ENCODE assay signal across 12 cellular contexts in genomic region chr12:55673638-55674037, GRCh38. TPM values are rescaled to one million over a fixed set of nuclear protein-coding genes. Genes with fewer than 3 reads are reported as not detected.
DNase-seq lines count a peak whose midpoint lies in the region; ATAC-seq, FAIRE-seq and TF ChIP-seq lines count a peak whose summit lies in the region.
"Had no signal": no experiment of that assay in that cellular context is flagged by ENCODE, and none has a peak within 500 bp of the region (broad histone marks: within the 10 kb centered on the region; RNA-seq: fewer than 3 reads in every experiment).

No MANE protein-coding gene starts in this region.

- H3K4me1 Mint-ChIP-seq in activated naive CD4-positive, alpha-beta T cell treated with anti-CD3 and anti-CD28 coated beads, Interleukin-2, amount 50 U/mL, for 24 hours, result no peaks in the 10 kb centered on the region
- H3K4me1 Mint-ChIP-seq in activated naive CD4-positive, alpha-beta T cell treated with anti-CD3 and anti-CD28 coated beads, Interleukin-2, amount 10 ng/mL, durations not matched to agents 7 days and 5 days, result no peaks in the 10 kb centered on the region
- peaks cover 17% of the 10 kb centered on the region for H3K4me1 Mint-ChIP-seq in Calu3 (ENCODE audit: low read depth, unreplicated experiment)
- H3K4me1 Mint-ChIP-seq in stimulated activated naive CD8-positive, alpha-beta T cell treated with anti-CD3 and anti-CD28 coated beads, Interleukin-15, amount 100 ng/mL, for 72 hours, result no peaks in the 10 kb centered on the region

- CTCF ChIA-PET in activated naive CD4-positive, alpha-beta T cell treated with anti-CD3 and anti-CD28 coated beads, Interleukin-2, amount 10 ng/mL, durations not matched to agents 7 days and 5 days (lab: Charles Lee), result interaction anchor here (0.9 kb wide), 1 partner anchor 27 kb away, joined by 3 read pairs; no protein-coding TSS in a partner anchor
- CTCF ChIA-PET in Calu3 (lab: Charles Lee), result interaction anchor here (0.7 to 1.3 kb wide), 3 partner anchors 9 to 65 kb away, joined by 3 to 6 read pairs (median 3); a partner anchor contains a TSS

- peaks cover 5% of the 10 kb centered on the region for H3K27me3 Mint-ChIP-seq in activated naive CD4-positive, alpha-beta T cell treated with anti-CD3 and anti-CD28 coated beads, Interleukin-2, amount 50 U/mL, for 24 hours
- H3K27me3 Mint-ChIP-seq in activated naive CD4-positive, alpha-beta T cell treated with anti-CD3 and anti-CD28 coated beads, Interleukin-2, amount 10 ng/mL, durations not matched to agents 7 days and 5 days, result peaks cover 18% of the 10 kb centered on the region
- H3K27me3 Mint-ChIP-seq in Calu3 (ENCODE audit: unreplicated experiment), result peaks cover 12% of the 10 kb centered on the region
- H3K27me3 Mint-ChIP-seq in stimulated activated naive CD8-positive, alpha-beta T cell treated with anti-CD3 and anti-CD28 coated beads, Interleukin-15, amount 100 ng/mL, for 72 hours, result peaks cover 8% of the 10 kb centered on the region

- TF ChIP-seq POLR2A in spleen (IDR thresholded peaks at IDR 0.05), result no peak

- no peaks in the 10 kb centered on the region for H3K9me3 Mint-ChIP-seq in activated naive CD4-positive, alpha-beta T cell treated with anti-CD3 and anti-CD28 coated beads, Interleukin-2, amount 50 U/mL, for 24 hours
- no peaks in the 10 kb centered on the region for H3K9me3 Mint-ChIP-seq in activated naive CD4-positive, alpha-beta T cell treated with anti-CD3 and anti-CD28 coated beads, Interleukin-2, amount 10 ng/mL, durations not matched to agents 7 days and 5 days
- no peaks in the 10 kb centered on the region for H3K9me3 Mint-ChIP-seq in Calu3 (ENCODE audit: low read depth, unreplicated experiment)
- H3K9me3 Mint-ChIP-seq in stimulated activated naive CD8-positive, alpha-beta T cell treated with anti-CD3 and anti-CD28 coated beads, Interleukin-15, amount 100 ng/mL, for 72 hours, result no peaks in the 10 kb centered on the region

- peaks cover 0 to 23% (median 6%) of the 10 kb centered on the region in 6 donors for H3K4me1 ChIP-seq in spleen
- H3K4me1 ChIP-seq in kidney (ENCODE audit: control insufficient read depth in 1 of 2, insufficient read depth in 1 of 2, low read depth in 1 of 2, low read length in 2 of 2), result no peaks in the 10 kb centered on the region

- no peak overlapping the region for H3K9ac ChIP-seq in kidney (ENCODE audit: low read length in 2 of 2)

- no TSS peak for BruUV-seq in Calu3 (replicated peaks; lab: Mats Ljungman, UMichigan)

- H3K27ac Mint-ChIP-seq in activated naive CD4-positive, alpha-beta T cell treated with anti-CD3 and anti-CD28 coated beads, Interleukin-2, amount 50 U/mL, for 24 hours, result peak overlapping the region; percentile 44
- no peak overlapping the region for H3K27ac Mint-ChIP-seq in activated naive CD4-positive, alpha-beta T cell treated with anti-CD3 and anti-CD28 coated beads, Interleukin-2, amount 10 ng/mL, durations not matched to agents 7 days and 5 days
- H3K27ac Mint-ChIP-seq in Calu3 (ENCODE audit: unreplicated experiment), result no peak overlapping the region
- H3K27ac Mint-ChIP-seq in stimulated activated naive CD8-positive, alpha-beta T cell treated with anti-CD3 and anti-CD28 coated beads, Interleukin-15, amount 100 ng/mL, for 72 hours, result no peak overlapping the region

- TF ChIP-seq CTCF in spleen (IDR thresholded peaks at IDR 0.05 in 8 of 11, conservative IDR thresholded peaks at IDR 0.05 in 3 of 11) (no peak), kidney (IDR thresholded peaks at IDR 0.05; ENCODE audit: borderline replicate concordance, extremely low read depth, insufficient read depth) (no peak), Calu3 (IDR thresholded peaks at IDR 0.05; ENCODE audit: unreplicated experiment) (no peak)

- H3K36me3 Mint-ChIP-seq in activated naive CD4-positive, alpha-beta T cell treated with anti-CD3 and anti-CD28 coated beads, Interleukin-2, amount 50 U/mL, for 24 hours, result no peaks in the 10 kb centered on the region
- H3K36me3 Mint-ChIP-seq in activated naive CD4-positive, alpha-beta T cell treated with anti-CD3 and anti-CD28 coated beads, Interleukin-2, amount 10 ng/mL, durations not matched to agents 7 days and 5 days, result no peaks in the 10 kb centered on the region
- H3K36me3 Mint-ChIP-seq in Calu3 (ENCODE audit: insufficient read depth, unreplicated experiment), result peaks cover 5% of the 10 kb centered on the region

- intact Hi-C loops in spleen (cut with DNase I; ENCODE audit: low total_unique reads) (no loop called here), kidney (cut with DNase I) (no loop called here), Calu3 (cut with micrococcal nuclease; ENCODE audit: unreplicated experiment) (no loop called here)

- H3K27ac ChIP-seq in spleen, result peak overlapping the region; percentile 30 to 85 (median 75)
- H3K27ac ChIP-seq in kidney (ENCODE audit: low read depth in 2 of 2, low read length in 2 of 2), result no peak overlapping the region
- H3K27ac ChIP-seq: 22Rv1 had no signal

- ATAC-seq in HG02852 (IDR thresholded peaks at IDR 0.05; ENCODE audit: unreplicated experiment), result peak; percentile 99
- no peak for ATAC-seq in stimulated activated naive CD8-positive, alpha-beta T cell treated with anti-CD3 and anti-CD28 coated beads, Interleukin-15, amount 100 ng/mL, for 72 hours

- H3K9me3 ChIP-seq in spleen (no peaks in the 10 kb centered on the region), kidney (ENCODE audit: control insufficient read depth in 1 of 2, low read length in 2 of 2) (no peaks in the 10 kb centered on the region)

- FAIRE-seq in kidney (lab: Jason Lieb, UNC), result no peak

- H3K4me3 ChIP-seq in spleen (no peak overlapping the region), kidney (ENCODE audit: low read length in 2 of 2) (no peak overlapping the region)

- no peaks in the 10 kb centered on the region for H3K27me3 ChIP-seq in spleen (replicated peaks in 1 of 7)

- H3K36me3 ChIP-seq in spleen (no peaks in the 10 kb centered on the region), kidney (ENCODE audit: control insufficient read depth in 1 of 2, insufficient read depth in 2 of 2, low read length in 2 of 2) (no peaks in the 10 kb centered on the region)

- no peak for DNase-seq in activated naive CD4-positive, alpha-beta T cell treated with anti-CD3 and anti-CD28 coated beads, Interleukin-2, amount 10 ng/mL, durations not matched to agents 7 days and 5 days
- DNase-seq in NAMALWA (ENCODE audit: low spot score) (peak; percentile 55), spleen (no peak), kidney (no peak), Calu3 (no peak)
- no peak for DNase-seq in stimulated activated naive CD8-positive, alpha-beta T cell treated with anti-CD3 and anti-CD28 coated beads, Interleukin-15, amount 100 ng/mL, for 72 hours
- DNase-seq: GOT3, NCI-H226 had no signal

- no peak overlapping the region for H3K4me3 Mint-ChIP-seq in activated naive CD4-positive, alpha-beta T cell treated with anti-CD3 and anti-CD28 coated beads, Interleukin-2, amount 50 U/mL, for 24 hours
- no peak overlapping the region for H3K4me3 Mint-ChIP-seq in activated naive CD4-positive, alpha-beta T cell treated with anti-CD3 and anti-CD28 coated beads, Interleukin-2, amount 10 ng/mL, durations not matched to agents 7 days and 5 days
- no peak overlapping the region for H3K4me3 Mint-ChIP-seq in Calu3 (ENCODE audit: low read depth, unreplicated experiment)
- no peak overlapping the region for H3K4me3 Mint-ChIP-seq in stimulated activated naive CD8-positive, alpha-beta T cell treated with anti-CD3 and anti-CD28 coated beads, Interleukin-15, amount 100 ng/mL, for 72 hours

RNA-seq across cellular contexts. Expression of gene ITGA7, which starts 34.1 kb away (rescaled TPM):
- 10 to 100 TPM; 13.8 to 93.2 (median 24.7) TPM for total RNA-seq in spleen
- polyA plus RNA-seq in spleen, result 10 to 100 TPM in 1 of 3 donors, 1 to 10 TPM in 2; 4.4 to 18.0 (median 8.6) TPM
- total RNA-seq in kidney, result 66.3 TPM
- 26.2 TPM for polyA plus RNA-seq in kidney (ENCODE audit: insufficient read depth, low read depth, low replicate concordance)
- total RNA-seq in Calu3 (2022), result 5.9 and 6.3 TPM in 2 replicates

RNA-seq across cellular contexts. Expression of gene OR10P1, which starts 36.9 kb away (rescaled TPM):
- not detected for total RNA-seq in spleen
- polyA plus RNA-seq in spleen, result not detected
- total RNA-seq in kidney, result not detected
- polyA plus RNA-seq in kidney (ENCODE audit: insufficient read depth, low read depth, low replicate concordance), result not detected
- not detected in 2 replicates for total RNA-seq in Calu3 (2022)
- total RNA-seq: mesenteric fat pad had no signal

RNA-seq across cellular contexts. Expression of gene BLOC1S1, which starts 42.2 kb away (rescaled TPM):
- 100 to 1,000 TPM; 113 to 228 (median 141) TPM for total RNA-seq in spleen
- polyA plus RNA-seq in spleen, result 100 to 1,000 TPM; 278 to 304 (median 282) TPM
- total RNA-seq in kidney, result 116 TPM
- polyA plus RNA-seq in kidney (ENCODE audit: insufficient read depth, low read depth, low replicate concordance), result 451 TPM
- total RNA-seq in Calu3 (2022), result 71.0 and 89.4 TPM in 2 replicates

RNA-seq across cellular contexts. Expression of gene RDH5, which starts 46.6 kb away (rescaled TPM):
- total RNA-seq in spleen (10 to 100 TPM in 5 of 7 donors, 1 to 10 TPM in 2; 7.4 to 17.4 (median 15.5) TPM), kidney (11.1 TPM), Calu3 (2022) (11.0 and 11.2 TPM in 2 replicates)
- polyA plus RNA-seq in spleen (10 to 100 TPM in 1 of 3 donors, 1 to 10 TPM in 2; 4.7 to 12.1 (median 9.9) TPM), kidney (ENCODE audit: insufficient read depth, low read depth, low replicate concordance) (30.2 TPM)

RNA-seq across cellular contexts. Expression of gene CD63, which starts 55.2 kb away (rescaled TPM):
- 100 to 1,000 TPM; 440 to 750 (median 627) TPM for total RNA-seq in spleen
- 100 to 1,000 TPM; 395 to 693 (median 509) TPM for polyA plus RNA-seq in spleen
- 1,130 TPM for total RNA-seq in kidney
- 1,381 TPM for polyA plus RNA-seq in kidney (ENCODE audit: insufficient read depth, low read depth, low replicate concordance)
- 880 and 991 TPM in 2 replicates for total RNA-seq in Calu3 (2022)

Comparison
In these comparisons a context has a peak if more than half of its experiments do, and no peak if none do; other contexts are left out.
1. H3K27ac ChIP-seq: peak in spleen (8 of 8); none in kidney (0 of 2).